8 cellular contexts compared by ENCODE assay signal in genomic region chr4:6710282-6710681, GRCh38. TPM values are rescaled to one million over a fixed set of nuclear protein-coding genes. Genes with fewer than 3 reads are reported as not detected.
DNase-seq lines count a peak whose midpoint lies in the region; ATAC-seq and TF ChIP-seq lines count a peak whose summit lies in the region.

No MANE protein-coding gene starts in this region.

- no peak for TF ChIP-seq CTCF in adrenal gland (IDR thresholded peaks at IDR 0.05)
- TF ChIP-seq CTCF in liver (IDR thresholded peaks at IDR 0.05; ENCODE audit: low read depth, low read length, missing input control), result no peak
- no peak for TF ChIP-seq CTCF in upper lobe of right lung (IDR thresholded peaks at IDR 0.05)

- no peak for TF ChIP-seq RAD21 in liver (IDR thresholded peaks at IDR 0.05)

- H3K27me3 ChIP-seq in adrenal gland (no peaks in the 10 kb centered on the region), liver (ENCODE audit: control insufficient read depth in 4 of 4, insufficient read depth in 4 of 4, low read length in 3 of 4) (no peaks in the 10 kb centered on the region), upper lobe of right lung (no peaks in the 10 kb centered on the region)

- H3K4me3 ChIP-seq in adrenal gland, result peak overlapping the region in 2 of 4 donors; percentile 84 to 97
- H3K4me3 ChIP-seq in liver (ENCODE audit: low read depth in 1 of 3, low read length in 3 of 3), result peak overlapping the region; percentile 58 to 98 (median 73)
- H3K4me3 ChIP-seq in upper lobe of right lung, result peak overlapping the region; percentile 98

- peaks cover 19 to 44% of the 10 kb centered on the region in 2 donors for H3K4me1 ChIP-seq in adrenal gland (replicated peaks in 1 of 2)
- peaks cover 11 to 41% (median 33%) of the 10 kb centered on the region in 4 donors for H3K4me1 ChIP-seq in liver (ENCODE audit: control insufficient read depth in 4 of 4, insufficient read depth in 4 of 4, low read length in 3 of 4)
- peaks cover 29% of the 10 kb centered on the region for H3K4me1 ChIP-seq in upper lobe of right lung

- H3K36me3 ChIP-seq in adrenal gland (replicated peaks in 1 of 2) (no peaks in the 10 kb centered on the region), liver (ENCODE audit: control insufficient read depth in 4 of 4, insufficient read depth in 3 of 4, low read depth in 1 of 4, low read length in 3 of 4) (no peaks in the 10 kb centered on the region), upper lobe of right lung (no peaks in the 10 kb centered on the region)

- H3K9ac ChIP-seq in liver (ENCODE audit: low read depth in 1 of 2, low read length in 2 of 2), result peak overlapping the region in 1 of 2 donors; percentile 92

- H3K27ac ChIP-seq in adrenal gland, result peak overlapping the region in 4 of 5 donors; percentile 55 to 92 (median 77)
- H3K27ac ChIP-seq in liver (ENCODE audit: low read depth in 1 of 2, low read length in 2 of 2), result peak overlapping the region in 1 of 2 donors; percentile 48
- peak overlapping the region; percentile 86 for H3K27ac ChIP-seq in upper lobe of right lung

- 0 to 16% (median 9%) methylated on average over 5 to 6 of the region's 6 CpGs for WGBS in adrenal gland, 4 donors
- 8% methylated on average over 6 of the region's 6 CpGs for WGBS in liver

- peaks cover 39% of the 10 kb centered on the region for H3K36me3 Mint-ChIP-seq in stimulated activated naive CD8-positive, alpha-beta T cell treated with anti-CD3 and anti-CD28 coated beads, Interleukin-15, Interleukin-2, amounts not matched to agents 100 ng/mL and 50 ng/mL, for 24 hours (ENCODE audit: low read depth)

- H3K27me3 Mint-ChIP-seq in stimulated activated naive CD8-positive, alpha-beta T cell treated with anti-CD3 and anti-CD28 coated beads, Interleukin-15, Interleukin-2, amounts not matched to agents 100 ng/mL and 50 ng/mL, for 24 hours, result no peaks in the 10 kb centered on the region

- H3K9me3 Mint-ChIP-seq in stimulated activated naive CD8-positive, alpha-beta T cell treated with anti-CD3 and anti-CD28 coated beads, Interleukin-15, Interleukin-2, amounts not matched to agents 100 ng/mL and 50 ng/mL, for 24 hours, result peaks cover 5% of the 10 kb centered on the region

- no peak for TF ChIP-seq POLR2A in adrenal gland (IDR thresholded peaks at IDR 0.05)

- H3K4me3 Mint-ChIP-seq in stimulated activated naive CD8-positive, alpha-beta T cell treated with anti-CD3 and anti-CD28 coated beads, Interleukin-15, Interleukin-2, amounts not matched to agents 100 ng/mL and 50 ng/mL, for 24 hours, result peak overlapping the region; percentile 97

- no peak for ATAC-seq in stimulated activated naive CD8-positive, alpha-beta T cell treated with anti-CD3 and anti-CD28 coated beads, Interleukin-15, Interleukin-2, amounts not matched to agents 100 U/mL and 50 U/mL, for 24 hours
- ATAC-seq in upper lobe of right lung, result no peak

- intact Hi-C loops in adrenal gland (cut with DNase I) (no loop called here), upper lobe of right lung (cut with DNase I) (no loop called here)

- H3K9me3 ChIP-seq in adrenal gland (replicated peaks in 1 of 3) (no peaks in the 10 kb centered on the region), liver (ENCODE audit: control insufficient read depth in 4 of 4, low read length in 3 of 4) (no peaks in the 10 kb centered on the region), upper lobe of right lung (no peaks in the 10 kb centered on the region)

- no peak for DNase-seq in stimulated activated naive CD8-positive, alpha-beta T cell treated with anti-CD3 and anti-CD28 coated beads, Interleukin-15, Interleukin-2, amounts not matched to agents 100 U/mL and 50 U/mL, for 24 hours
- DNase-seq in adrenal gland, result peak in 1 of 7 donors; percentile 9
- DNase-seq in upper lobe of right lung, result no peak
- DNase-seq in NCI-H2196 treated with DMSO at 0.1 percent for 48 hours (lab: John Stamatoyannopoulos, UW; ENCODE audit: unreplicated experiment), result no peak
- no peak for DNase-seq in middle frontal gyrus (ENCODE audit: extremely low spot score, low spot score)
- DNase-seq in NCI-H1105 treated with DMSO at 0.1 percent for 48 hours (lab: John Stamatoyannopoulos, UW), result no peak

- H3K4me1 Mint-ChIP-seq in stimulated activated naive CD8-positive, alpha-beta T cell treated with anti-CD3 and anti-CD28 coated beads, Interleukin-15, Interleukin-2, amounts not matched to agents 100 ng/mL and 50 ng/mL, for 24 hours (ENCODE audit: low read depth), result peaks cover 54% of the 10 kb centered on the region

- H3K27ac Mint-ChIP-seq in stimulated activated naive CD8-positive, alpha-beta T cell treated with anti-CD3 and anti-CD28 coated beads, Interleukin-15, Interleukin-2, amounts not matched to agents 100 ng/mL and 50 ng/mL, for 24 hours, result peak overlapping the region; percentile 97

TF ChIP-seq in liver, 16 proteins besides CTCF, POLR2A, EP300 and RAD21:
- TF ChIP-seq EGR1 (IDR thresholded peaks at IDR 0.05; ENCODE audit: low read depth in 2 of 2), result no peak
- no peak for TF ChIP-seq HNF4A (conservative IDR thresholded peaks at IDR 0.05)
- no peak for TF ChIP-seq GABPA (IDR thresholded peaks at IDR 0.05 in 1 of 2, conservative IDR thresholded peaks at IDR 0.05 in 1 of 2)
TF ChIP-seq in liver: peak in this region for 0.

RNA-seq across cellular contexts. Expression of gene MRFAP1L1, which starts 0.6 kb away (rescaled TPM):
- total RNA-seq in adrenal gland (10 to 100 TPM; 53.8 to 90.5 (median 60.9) TPM), liver (10 to 100 TPM; 30.2 to 41.8 TPM), upper lobe of right lung (46.6 TPM)
- polyA plus RNA-seq in adrenal gland (10 to 100 TPM; 53.0 to 98.5 (median 74.4) TPM), liver (10 to 100 TPM; 29.8 to 31.2 TPM)

RNA-seq across cellular contexts. Expression of gene BLOC1S4, which starts 5.7 kb away (rescaled TPM):
- total RNA-seq in adrenal gland (10 to 100 TPM; 16.8 to 31.7 (median 20.9) TPM), liver (1 to 10 TPM; 4.9 to 7.7 TPM), upper lobe of right lung (10.7 TPM)
- polyA plus RNA-seq in adrenal gland (10 to 100 TPM in 1 of 3 donors, 1 to 10 TPM in 2; 6.5 to 10.8 (median 8.9) TPM), liver (1 to 10 TPM; 5.0 to 5.8 TPM)

RNA-seq across cellular contexts. Expression of gene S100P, which starts 16.6 kb away (rescaled TPM):
- total RNA-seq in adrenal gland (1 to 10 TPM in 1 of 8 donors, under 1 TPM in 3, not detected in 4; 0.42 to 1.0 (median 0.76) TPM), liver (1 to 10 TPM in 1 of 2 donors, under 1 TPM in 1; 0.42 to 3.1 TPM), upper lobe of right lung (3.6 TPM)
- polyA plus RNA-seq in adrenal gland (1 to 10 TPM in 1 of 3 donors, under 1 TPM in 1, not detected in 1; 0.84 to 1.0 TPM), liver (1 to 10 TPM; 1.7 to 2.9 TPM)
